Comparison of ENCODE assay signal across 37 cellular contexts in the genomic region with DNA sequence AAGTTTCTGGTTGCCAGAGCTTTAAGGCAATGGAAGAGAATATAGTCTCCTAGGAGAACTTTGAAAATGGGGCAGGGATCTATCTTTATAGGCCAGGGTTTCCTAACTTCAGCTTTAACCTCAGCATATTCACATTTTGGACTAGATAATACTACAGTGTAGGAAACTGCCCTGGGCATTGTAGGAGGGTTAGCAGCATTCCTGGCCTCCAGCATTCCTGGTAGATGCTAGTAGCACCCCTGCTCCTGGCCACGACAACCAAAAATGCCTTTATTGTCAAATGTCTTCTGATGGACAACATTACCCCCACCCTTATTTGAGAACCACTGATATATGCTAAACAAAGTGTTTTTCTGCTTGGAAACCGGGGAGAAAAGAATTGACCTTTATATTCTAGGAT. TPM values are rescaled to one million over a fixed set of nuclear protein-coding genes. Genes with fewer than 3 reads are reported as not detected.
"Had no signal": no experiment of that assay in that cellular context is flagged by ENCODE, and none has a peak within 500 bp of the region (broad histone marks: within the 10 kb centered on the region; RNA-seq: fewer than 3 reads in every experiment).

No MANE protein-coding gene starts in this region.

- H3K27ac Mint-ChIP-seq: activated B cell treated with CpG ODN at 0.5 μM for 24 hours; activated CD4-positive, alpha-beta memory T cell treated with anti-CD3 and anti-CD28 coated beads for 36 hours; activated CD8-positive, alpha-beta memory T cell treated with anti-CD3 and anti-CD28 coated beads, Interleukin-2, amount 10 ng/mL, durations not matched to agents 7 days and 5 days; activated CD8-positive, alpha-beta T cell treated with anti-CD3 and anti-CD28 coated beads, Interleukin-2, amount 10 ng/mL, durations not matched to agents 7 days and 5 days; activated naive CD4-positive, alpha-beta T cell treated with anti-CD3 and anti-CD28 coated beads, Interleukin-2, amount 10 ng/mL, durations not matched to agents 7 days and 5 days; activated naive CD8-positive, alpha-beta T cell treated with anti-CD3 and anti-CD28 coated beads, Interleukin-2, amount 10 ng/mL, durations not matched to agents 7 days and 5 days; dendritic cell treated with granulocyte-macrophage colony-stimulating factor and Interleukin-4, amounts not matched to agents 40 ng/mL and 50 ng/mL, for 4 days; effector memory CD8-positive, alpha-beta T cell; T-helper 17 cell; T-helper 2 cell treated with Interferon-gamma antibody and Interleukin-4, amounts not matched to agents 5 μg/mL and 100 μg/mL, for 36 hours had no signal

- H3K9me3 ChIP-seq: esophagus muscularis mucosa, gastrocnemius medialis had no signal

- H3K4me3 ChIP-seq: coronary artery, esophagus muscularis mucosa, gastrocnemius medialis had no signal

- ATAC-seq: activated CD4-positive, CD25-positive, alpha-beta regulatory T cell treated with anti-CD3 and anti-CD28 coated beads, Interleukin-2, amount 50 U/mL, for 24 hours; activated CD8-positive, alpha-beta memory T cell treated with anti-CD3 and anti-CD28 coated beads, Interleukin-2, amount 10 ng/mL, durations not matched to agents 7 days and 5 days; activated CD8-positive, alpha-beta T cell treated with anti-CD3 and anti-CD28 coated beads, Interleukin-2, amount 10 ng/mL, durations not matched to agents 7 days and 5 days; activated naive CD4-positive, alpha-beta T cell treated with anti-CD3 and anti-CD28 coated beads, Interleukin-2, amount 50 U/mL, for 72 hours; effector memory CD8-positive, alpha-beta T cell; foreskin keratinocyte; gastrocnemius medialis; T-helper 17 cell had no signal

- H3K4me3 Mint-ChIP-seq: activated B cell treated with CpG ODN at 0.5 μM for 24 hours; activated CD4-positive, alpha-beta memory T cell treated with anti-CD3 and anti-CD28 coated beads for 36 hours; activated CD8-positive, alpha-beta memory T cell treated with anti-CD3 and anti-CD28 coated beads, Interleukin-2, amount 10 ng/mL, durations not matched to agents 7 days and 5 days; activated CD8-positive, alpha-beta T cell treated with anti-CD3 and anti-CD28 coated beads, Interleukin-2, amount 10 ng/mL, durations not matched to agents 7 days and 5 days; activated naive CD4-positive, alpha-beta T cell treated with anti-CD3 and anti-CD28 coated beads, Interleukin-2, amount 10 ng/mL, durations not matched to agents 7 days and 5 days; activated naive CD8-positive, alpha-beta T cell treated with anti-CD3 and anti-CD28 coated beads, Interleukin-2, amount 10 ng/mL, durations not matched to agents 7 days and 5 days; central memory CD8-positive, alpha-beta T cell; dendritic cell treated with granulocyte-macrophage colony-stimulating factor and Interleukin-4, amounts not matched to agents 40 ng/mL and 50 ng/mL, for 4 days; effector memory CD8-positive, alpha-beta T cell; T-helper 17 cell; T-helper 2 cell treated with Interferon-gamma antibody and Interleukin-4, amounts not matched to agents 5 μg/mL and 100 μg/mL, for 36 hours had no signal

- H3K27ac ChIP-seq: brain microvascular endothelial cell, coronary artery, esophagus muscularis mucosa, foreskin keratinocyte, gastrocnemius medialis, WERI-Rb-1 had no signal

- H3K4me1 Mint-ChIP-seq: activated B cell treated with CpG ODN at 0.5 μM for 24 hours; activated CD8-positive, alpha-beta memory T cell treated with anti-CD3 and anti-CD28 coated beads, Interleukin-2, amount 10 ng/mL, durations not matched to agents 7 days and 5 days; activated naive CD8-positive, alpha-beta T cell treated with anti-CD3 and anti-CD28 coated beads, Interleukin-2, amount 10 ng/mL, durations not matched to agents 7 days and 5 days; central memory CD8-positive, alpha-beta T cell; T-helper 17 cell had no signal

- DNase-seq: activated B cell treated with CpG ODN at 0.5 μM for 24 hours; activated CD4-positive, alpha-beta memory T cell treated with anti-CD3 and anti-CD28 coated beads for 36 hours; activated CD4-positive, alpha-beta T cell treated with anti-CD3 and anti-CD28 coated beads for 48 hours; activated CD8-positive, alpha-beta memory T cell treated with anti-CD3 and anti-CD28 coated beads, Interleukin-2, amount 10 ng/mL, durations not matched to agents 7 days and 5 days; activated CD8-positive, alpha-beta memory T cell treated with anti-CD3 and anti-CD28 coated beads, Interleukin-2, amount 50 U/mL, for 4 hours; activated CD8-positive, alpha-beta T cell treated with anti-CD3 and anti-CD28 coated beads, Interleukin-2, amount 10 ng/mL, durations not matched to agents 7 days and 5 days; activated gamma-delta T cell; activated naive CD4-positive, alpha-beta T cell; activated naive CD4-positive, alpha-beta T cell treated with anti-CD3 and anti-CD28 coated beads, Interleukin-2, amount 10 ng/mL, durations not matched to agents 7 days and 5 days; activated naive CD8-positive, alpha-beta T cell treated with anti-CD3 and anti-CD28 coated beads, Interleukin-2, amount 10 ng/mL, durations not matched to agents 7 days and 5 days; activated T-cell treated with anti-CD3 and anti-CD28 coated beads, Interleukin-2, amount 50 U/mL, for 1 hour; activated T-cell treated with anti-CD3 and anti-CD28 coated beads, Interleukin-2, amount 50 U/mL, for 48 hours; amniotic stem cell; anterior cingulate cortex; brain microvascular endothelial cell; effector CD4-positive, alpha-beta T cell; effector memory CD8-positive, alpha-beta T cell; erythroblast; foreskin keratinocyte; gastrocnemius medialis; glutamatergic neuron; T-helper 1 cell; T-helper 17 cell; T1000; WERI-Rb-1 had no signal

- H3K27me3 ChIP-seq: brain microvascular endothelial cell, esophagus muscularis mucosa, foreskin keratinocyte, gastrocnemius medialis had no signal

- H3K4me1 ChIP-seq: esophagus muscularis mucosa, gastrocnemius medialis had no signal

- H3K36me3 ChIP-seq: brain microvascular endothelial cell, esophagus muscularis mucosa, gastrocnemius medialis, WERI-Rb-1 had no signal

- H3K9me3 Mint-ChIP-seq: activated B cell treated with CpG ODN at 0.5 μM for 24 hours; activated CD4-positive, alpha-beta memory T cell treated with anti-CD3 and anti-CD28 coated beads for 36 hours; activated naive CD4-positive, alpha-beta T cell treated with anti-CD3 and anti-CD28 coated beads, Interleukin-2, amount 10 ng/mL, durations not matched to agents 7 days and 5 days; activated naive CD4-positive, alpha-beta T cell treated with anti-CD3 and anti-CD28 coated beads, Interleukin-2, amount 50 U/mL, for 72 hours; activated naive CD8-positive, alpha-beta T cell treated with anti-CD3 and anti-CD28 coated beads, Interleukin-2, amount 10 ng/mL, durations not matched to agents 7 days and 5 days; central memory CD8-positive, alpha-beta T cell; dendritic cell treated with granulocyte-macrophage colony-stimulating factor and Interleukin-4, amounts not matched to agents 40 ng/mL and 50 ng/mL, for 4 days; effector memory CD8-positive, alpha-beta T cell; T-helper 2 cell treated with Interferon-gamma antibody and Interleukin-4, amounts not matched to agents 5 μg/mL and 100 μg/mL, for 36 hours had no signal

- H3K36me3 Mint-ChIP-seq: activated CD4-positive, alpha-beta memory T cell treated with anti-CD3 and anti-CD28 coated beads for 36 hours; activated CD8-positive, alpha-beta memory T cell treated with anti-CD3 and anti-CD28 coated beads, Interleukin-2, amount 10 ng/mL, durations not matched to agents 7 days and 5 days; activated naive CD4-positive, alpha-beta T cell treated with anti-CD3 and anti-CD28 coated beads, Interleukin-2, amount 10 ng/mL, durations not matched to agents 7 days and 5 days; activated naive CD4-positive, alpha-beta T cell treated with anti-CD3 and anti-CD28 coated beads, Interleukin-2, amount 50 U/mL, for 72 hours; activated naive CD8-positive, alpha-beta T cell treated with anti-CD3 and anti-CD28 coated beads, Interleukin-2, amount 10 ng/mL, durations not matched to agents 7 days and 5 days had no signal

RNA-seq across cellular contexts. Expression of a gene that starts 38.7 kb away (rescaled TPM):
- total RNA-seq: activated B cell treated with CpG ODN at 0.5 μM for 24 hours; activated CD4-positive, alpha-beta memory T cell treated with anti-CD3 and anti-CD28 coated beads for 36 hours; activated CD8-positive, alpha-beta memory T cell treated with anti-CD3 and anti-CD28 coated beads for 36 hours; activated CD8-positive, alpha-beta memory T cell treated with anti-CD3 and anti-CD28 coated beads, Interleukin-2, amount 10 ng/mL, durations not matched to agents 7 days and 5 days; activated CD8-positive, alpha-beta T cell treated with anti-CD3 and anti-CD28 coated beads, Interleukin-2, amount 10 ng/mL, durations not matched to agents 7 days and 5 days; activated naive CD4-positive, alpha-beta T cell treated with anti-CD3 and anti-CD28 coated beads, Interleukin-2, amount 50 U/mL, for 72 hours; activated naive CD8-positive, alpha-beta T cell treated with anti-CD3 and anti-CD28 coated beads, Interleukin-2, amount 10 ng/mL, durations not matched to agents 7 days and 5 days; astrocyte; bronchial epithelial cell; cardiac septum; cerebellum; esophagus muscularis mucosa; foreskin keratinocyte; gastrocnemius medialis; T-helper 17 cell had no signal
- polyA plus RNA-seq: foreskin keratinocyte had no signal
